In the genomic region with DNA sequence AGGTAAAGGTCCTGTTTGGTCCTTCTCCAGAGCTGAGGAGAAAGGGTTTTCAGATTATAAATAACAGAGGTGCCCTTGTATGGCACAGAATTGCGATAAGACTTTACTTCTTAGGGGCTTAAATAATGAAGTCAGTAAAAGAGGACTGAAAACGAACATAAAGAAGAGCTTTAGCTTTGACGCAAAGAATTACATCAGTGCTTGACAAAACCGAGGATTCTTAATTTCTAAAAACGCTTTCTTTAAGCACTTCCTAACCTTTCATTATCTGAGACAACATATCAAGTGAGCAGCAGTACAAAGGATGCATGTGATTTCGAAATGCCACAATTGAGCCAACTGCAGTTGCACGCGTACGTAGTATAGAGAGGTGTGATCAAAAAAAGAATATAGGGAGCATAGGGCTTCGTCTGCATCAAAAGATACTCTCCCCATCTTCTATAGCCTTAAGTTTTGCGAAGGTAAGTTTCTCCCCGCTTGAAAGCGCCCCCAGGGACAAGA, we compare ENCODE assay signal across 8 cellular contexts. TPM values are rescaled to one million over a fixed set of nuclear protein-coding genes. Genes with fewer than 3 reads are reported as not detected.
DNase-seq lines count a peak whose midpoint lies in the region; ATAC-seq and TF ChIP-seq lines count a peak whose summit lies in the region.

No MANE protein-coding gene starts in this region.

- no peak for ATAC-seq in GM18873 (IDR thresholded peaks at IDR 0.05; ENCODE audit: low FRiP score, unreplicated experiment)

- H3K4me3 ChIP-seq in SU-DHL-6 (ENCODE audit: insufficient read depth, low read length, poor library complexity, severe bottlenecking): peak overlapping the region; percentile 59
- H3K4me3 ChIP-seq in foreskin fibroblast (ENCODE audit: low read depth in 1 of 2, low read length in 2 of 2): peak overlapping the region; percentile 90
- peak overlapping the region; percentile 78 to 100 (median 82) for H3K4me3 ChIP-seq in skeletal muscle tissue (ENCODE audit: low read length in 3 of 3)

- H3K9ac ChIP-seq in SU-DHL-6 (ENCODE audit: low read length): peak overlapping the region; percentile 99
- peak overlapping the region; percentile 52 to 81 (median 78) for H3K9ac ChIP-seq in skeletal muscle tissue (ENCODE audit: low read depth in 1 of 3, low read length in 3 of 3)

- peak; percentile 75 for DNase-seq in NCI-H2107 treated with DMSO at 0.1 percent for 48 hours (lab: John Stamatoyannopoulos, UW; ENCODE audit: unreplicated experiment)
- no peak for DNase-seq in NCI-H2107 (lab: John Stamatoyannopoulos, UW)
- DNase-seq in foreskin fibroblast: no peak
- no peak for DNase-seq in C1 segment of cervical spinal cord (lab: John Stamatoyannopoulos, UW)
- DNase-seq in NCI-H526 treated with DMSO at 0.1 percent for 48 hours (lab: John Stamatoyannopoulos, UW): no peak

- H3F3A ChIP-seq in SU-DHL-6 (ENCODE audit: insufficient read depth): peaks cover 8% of the 10 kb centered on the region; the same call in 1 of the 2 replicates

- no peak overlapping the region for H3K27ac ChIP-seq in SU-DHL-6 (ENCODE audit: low read depth, low read length)
- H3K27ac ChIP-seq in skeletal muscle tissue (ENCODE audit: low read depth, low read length): peak overlapping the region; percentile 99

- TF ChIP-seq CTCF in SU-DHL-6 (IDR thresholded peaks at IDR 0.05; ENCODE audit: insufficient read depth, low read length, poor library complexity, severe bottlenecking) (no peak), foreskin fibroblast (IDR thresholded peaks at IDR 0.05; ENCODE audit: low read depth, low read length) (no peak)

- peak overlapping the region; percentile 89 for H2AFZ ChIP-seq in SU-DHL-6 (ENCODE audit: low read depth, low read length, severe bottlenecking)

- H3K27me3 ChIP-seq in SU-DHL-6 (ENCODE audit: low read length): no peaks in the 10 kb centered on the region
- H3K27me3 ChIP-seq in skeletal muscle tissue (ENCODE audit: control insufficient read depth in 3 of 3, insufficient read depth in 3 of 3, low read length in 3 of 3): no peaks in the 10 kb centered on the region

- H3K4me2 ChIP-seq in SU-DHL-6 (ENCODE audit: low read depth, low read length, poor library complexity, severe bottlenecking): peak overlapping the region; percentile 76

- H4K20me1 ChIP-seq in SU-DHL-6 (ENCODE audit: low read depth, low read length): peaks cover 24% of the 10 kb centered on the region

- peaks cover 39% of the 10 kb centered on the region for H3K79me2 ChIP-seq in SU-DHL-6 (ENCODE audit: insufficient read depth, low read length)

- no peaks in the 10 kb centered on the region for H3K9me2 ChIP-seq in SU-DHL-6 (replicated peaks; ENCODE audit: insufficient read depth, low read length)

- H3K4me1 ChIP-seq in skeletal muscle tissue (ENCODE audit: control insufficient read depth in 3 of 3, insufficient read depth in 3 of 3, low read length in 3 of 3): peaks cover 10% of the 10 kb centered on the region in 3 donors

- H3K9me3 ChIP-seq in SU-DHL-6 (ENCODE audit: insufficient read depth, low read length): no peaks in the 10 kb centered on the region
- H3K9me3 ChIP-seq in skeletal muscle tissue (ENCODE audit: control insufficient read depth in 3 of 3, low read length in 3 of 3): no peaks in the 10 kb centered on the region

- H3K36me3 ChIP-seq in SU-DHL-6 (ENCODE audit: low read length): peaks cover 4% of the 10 kb centered on the region; the same call in 1 of the 2 replicates
- H3K36me3 ChIP-seq in skeletal muscle tissue (ENCODE audit: control insufficient read depth in 3 of 3, insufficient read depth in 3 of 3, low read length in 3 of 3): peaks cover 2% of the 10 kb centered on the region in 3 donors

RNA-seq across cellular contexts. Expression of a gene that starts 0.8 kb away (rescaled TPM):
- 28.7 TPM for total RNA-seq in skeletal muscle tissue
